17 cellular contexts compared by ENCODE assay signal in the genomic region with DNA sequence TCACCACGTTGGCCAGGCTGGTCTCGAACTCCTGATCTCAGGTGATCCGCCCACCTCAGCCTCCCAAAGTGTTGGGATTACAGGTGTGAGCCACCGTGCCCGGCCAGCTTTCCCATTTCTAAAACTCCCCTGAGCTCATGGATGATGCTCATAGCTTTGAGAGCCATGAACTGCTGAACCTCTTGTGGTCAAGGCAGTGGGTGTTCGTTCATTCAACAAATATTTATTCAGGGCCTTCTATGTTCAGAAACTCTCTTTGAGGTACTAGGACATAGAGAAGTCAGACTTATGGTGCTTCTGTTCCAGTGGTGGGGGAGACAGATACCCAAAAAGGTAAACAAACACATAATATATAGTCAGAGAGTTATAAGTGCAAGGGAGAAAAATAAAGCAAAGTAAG. TPM values are rescaled to one million over a fixed set of nuclear protein-coding genes. Genes with fewer than 3 reads are reported as not detected.
DNase-seq lines count a peak whose midpoint lies in the region; TF ChIP-seq lines count a peak whose summit lies in the region.
"Had no signal": no experiment of that assay in that cellular context is flagged by ENCODE, and none has a peak within 500 bp of the region (broad histone marks: within the 10 kb centered on the region; RNA-seq: fewer than 3 reads in every experiment).

No MANE protein-coding gene starts in this region.

- peaks cover 48% of the 10 kb centered on the region for H3K79me2 ChIP-seq in MM.1S (ENCODE audit: low read length)

- H3K4me3 Mint-ChIP-seq in activated CD4-positive, alpha-beta T cell treated with anti-CD3 and anti-CD28 coated beads, Interleukin-2, amount 10 ng/mL, durations not matched to agents 24 days and 14 days, result no peak overlapping the region
- no peak overlapping the region for H3K4me3 Mint-ChIP-seq in activated naive CD4-positive, alpha-beta T cell treated with anti-CD3 and anti-CD28 coated beads for 36 hours

- DNase-seq in activated CD4-positive, alpha-beta T cell treated with anti-CD3 and anti-CD28 coated beads, Interleukin-2, amount 10 ng/mL, durations not matched to agents 24 days and 14 days, result no peak
- no peak for DNase-seq in activated CD4-positive, alpha-beta T cell treated with anti-CD3 and anti-CD28 coated beads for 4 hours
- no peak for DNase-seq in MM.1S
- DNase-seq in choroid plexus epithelial cell (ENCODE audit: low read depth), result peak; percentile 29
- DNase-seq in activated naive CD4-positive, alpha-beta T cell treated with anti-CD3 and anti-CD28 coated beads for 36 hours, result no peak
- no peak for DNase-seq in NCI-H82 treated with DMSO at 0.1 percent for 48 hours (lab: John Stamatoyannopoulos, UW; ENCODE audit: unreplicated experiment)
- DNase-seq: EL, NCI-H1048, NCI-H146, NCI-H2081, NCI-H524, SHP77 had no signal

- no peaks in the 10 kb centered on the region for H3K9me2 ChIP-seq in MM.1S (replicated peaks; ENCODE audit: insufficient read depth, low read length)

- peaks cover 40% of the 10 kb centered on the region for H3K4me1 ChIP-seq in MM.1S (ENCODE audit: low read length)

- no peaks in the 10 kb centered on the region for H3K27me3 Mint-ChIP-seq in activated CD4-positive, alpha-beta T cell treated with anti-CD3 and anti-CD28 coated beads, Interleukin-2, amount 10 ng/mL, durations not matched to agents 24 days and 14 days
- peaks cover 29% of the 10 kb centered on the region for H3K27me3 Mint-ChIP-seq in activated naive CD4-positive, alpha-beta T cell treated with anti-CD3 and anti-CD28 coated beads for 36 hours (ENCODE audit: low read depth)

- peaks cover 42% of the 10 kb centered on the region for H3F3A ChIP-seq in MM.1S (ENCODE audit: insufficient read depth, low read length)

- H3K36me3 Mint-ChIP-seq in activated CD4-positive, alpha-beta T cell treated with anti-CD3 and anti-CD28 coated beads, Interleukin-2, amount 10 ng/mL, durations not matched to agents 24 days and 14 days (ENCODE audit: low read depth), result peaks cover 11% of the 10 kb centered on the region
- no peaks in the 10 kb centered on the region for H3K36me3 Mint-ChIP-seq in activated naive CD4-positive, alpha-beta T cell treated with anti-CD3 and anti-CD28 coated beads for 36 hours (ENCODE audit: low read depth)

- peak overlapping the region; percentile 53; the same call in 1 of the 2 replicates for H3K27ac ChIP-seq in MM.1S (ENCODE audit: low read length)
- H3K27ac ChIP-seq: A549, C4-2B had no signal

- TF ChIP-seq CTCF in MM.1S (IDR thresholded peaks at IDR 0.05; ENCODE audit: low read length), result no peak
- no peak for TF ChIP-seq CTCF in choroid plexus epithelial cell (conservative IDR thresholded peaks at IDR 0.05; ENCODE audit: low read depth, low read length)

- H3K27me3 ChIP-seq in MM.1S (replicated peaks; ENCODE audit: insufficient read depth, low read length), result no peaks in the 10 kb centered on the region

- intact Hi-C loops in activated CD4-positive, alpha-beta T cell treated with anti-CD3 and anti-CD28 coated beads, Interleukin-2, amount 10 ng/mL, durations not matched to agents 24 days and 14 days (cut with micrococcal nuclease), result no loop called here
- intact Hi-C loops in activated naive CD4-positive, alpha-beta T cell treated with anti-CD3 and anti-CD28 coated beads for 36 hours (cut with micrococcal nuclease), result no loop called here

- H3K4me3 ChIP-seq in MM.1S (ENCODE audit: low read length) (no peak overlapping the region), choroid plexus epithelial cell (ENCODE audit: low read depth, low read length) (no peak overlapping the region)
- H3K4me3 ChIP-seq: A549 had no signal

- peak overlapping the region; percentile 26; the same call in 1 of the 2 replicates for H3K4me2 ChIP-seq in MM.1S (ENCODE audit: low read depth, low read length)
- H3K4me2 ChIP-seq: A549 had no signal

- H3K4me1 Mint-ChIP-seq in activated CD4-positive, alpha-beta T cell treated with anti-CD3 and anti-CD28 coated beads, Interleukin-2, amount 10 ng/mL, durations not matched to agents 24 days and 14 days, result peaks cover 48% of the 10 kb centered on the region
- peaks cover 43% of the 10 kb centered on the region for H3K4me1 Mint-ChIP-seq in activated naive CD4-positive, alpha-beta T cell treated with anti-CD3 and anti-CD28 coated beads for 36 hours (ENCODE audit: low read depth)

- H3K9me3 ChIP-seq in MM.1S (replicated peaks; ENCODE audit: insufficient read depth, low read length), result no peaks in the 10 kb centered on the region
- H3K9me3 ChIP-seq: A549 had no signal

- H4K20me1 ChIP-seq in MM.1S (ENCODE audit: insufficient read depth, low read length), result no peaks in the 10 kb centered on the region

- H3K9ac ChIP-seq in MM.1S (ENCODE audit: low read length), result no peak overlapping the region
- H3K9ac ChIP-seq: KMS-11 had no signal

- H2AFZ ChIP-seq in MM.1S (ENCODE audit: low read length), result no peak overlapping the region

- no peaks in the 10 kb centered on the region for H3K9me3 Mint-ChIP-seq in activated CD4-positive, alpha-beta T cell treated with anti-CD3 and anti-CD28 coated beads, Interleukin-2, amount 10 ng/mL, durations not matched to agents 24 days and 14 days
- H3K9me3 Mint-ChIP-seq in activated naive CD4-positive, alpha-beta T cell treated with anti-CD3 and anti-CD28 coated beads for 36 hours, result no peaks in the 10 kb centered on the region

- H3K27ac Mint-ChIP-seq in activated CD4-positive, alpha-beta T cell treated with anti-CD3 and anti-CD28 coated beads, Interleukin-2, amount 10 ng/mL, durations not matched to agents 24 days and 14 days, result peak overlapping the region; percentile 51
- H3K27ac Mint-ChIP-seq in activated naive CD4-positive, alpha-beta T cell treated with anti-CD3 and anti-CD28 coated beads for 36 hours, result no peak overlapping the region

- CTCF ChIA-PET in activated naive CD4-positive, alpha-beta T cell treated with anti-CD3 and anti-CD28 coated beads for 36 hours (lab: Charles Lee), result interaction anchor here (1.0 kb wide), 1 partner anchor 42 kb away, joined by 5 read pairs; no protein-coding TSS in a partner anchor

- no peaks in the 10 kb centered on the region for H3K36me3 ChIP-seq in MM.1S (replicated peaks; ENCODE audit: insufficient read depth, low read length)

RNA-seq across cellular contexts. Expression of a gene that starts 2.7 kb away (rescaled TPM):
- 10.5 and 10.6 TPM in 2 replicates for total RNA-seq in activated CD4-positive, alpha-beta T cell treated with anti-CD3 and anti-CD28 coated beads, Interleukin-2, amount 10 ng/mL, durations not matched to agents 24 days and 14 days
- 1 to 10 TPM; 7.7 to 8.3 TPM for total RNA-seq in activated naive CD4-positive, alpha-beta T cell treated with anti-CD3 and anti-CD28 coated beads for 36 hours
- total RNA-seq: H4, M059J had no signal

RNA-seq across cellular contexts. Expression of a gene that starts 11.9 kb away (rescaled TPM):
- 2.2 and 2.7 TPM in 2 replicates for total RNA-seq in activated CD4-positive, alpha-beta T cell treated with anti-CD3 and anti-CD28 coated beads, Interleukin-2, amount 10 ng/mL, durations not matched to agents 24 days and 14 days
- total RNA-seq in activated naive CD4-positive, alpha-beta T cell treated with anti-CD3 and anti-CD28 coated beads for 36 hours, result under 1 TPM; 0.81 to 0.88 TPM

RNA-seq across cellular contexts. Expression of a gene that starts 24.8 kb away (rescaled TPM):
- 16.5 and 17.8 TPM in 2 replicates for total RNA-seq in activated CD4-positive, alpha-beta T cell treated with anti-CD3 and anti-CD28 coated beads, Interleukin-2, amount 10 ng/mL, durations not matched to agents 24 days and 14 days
- 1 to 10 TPM; 8.9 to 9.5 TPM for total RNA-seq in activated naive CD4-positive, alpha-beta T cell treated with anti-CD3 and anti-CD28 coated beads for 36 hours

RNA-seq across cellular contexts. Expression of a gene that starts 48.8 kb away (rescaled TPM):
- 0.12 TPM in 1 of 2 replicates, not detected in the other for total RNA-seq in activated CD4-positive, alpha-beta T cell treated with anti-CD3 and anti-CD28 coated beads, Interleukin-2, amount 10 ng/mL, durations not matched to agents 24 days and 14 days
- total RNA-seq in activated naive CD4-positive, alpha-beta T cell treated with anti-CD3 and anti-CD28 coated beads for 36 hours, result not detected
- total RNA-seq: H4, M059J had no signal

RNA-seq across cellular contexts. Expression of a gene that starts 49.1 kb away (rescaled TPM):
- 23.5 and 24.9 TPM in 2 replicates for total RNA-seq in activated CD4-positive, alpha-beta T cell treated with anti-CD3 and anti-CD28 coated beads, Interleukin-2, amount 10 ng/mL, durations not matched to agents 24 days and 14 days
- 10 to 100 TPM; 16.1 to 17.7 TPM for total RNA-seq in activated naive CD4-positive, alpha-beta T cell treated with anti-CD3 and anti-CD28 coated beads for 36 hours
